In genomic region chr5:41414598-41414997, GRCh38 we compare ENCODE assay signal across 11 cellular contexts.
DNase-seq lines count a peak whose midpoint lies in the region; TF ChIP-seq lines count a peak whose summit lies in the region.
"Had no signal": no experiment of that assay in that cellular context is flagged by ENCODE, and none has a peak within 500 bp of the region (broad histone marks: within the 10 kb centered on the region; RNA-seq: fewer than 3 reads in every experiment).

No MANE protein-coding gene starts in this region.

- no peak overlapping the region for H3K4me2 ChIP-seq in mesendoderm (ENCODE audit: low read length)

- H2BK120ac ChIP-seq in mesendoderm (ENCODE audit: low read depth, low read length): no peak overlapping the region

- H3K4me1 ChIP-seq in mesendoderm (ENCODE audit: control insufficient read depth, low read depth, low read length): no peaks in the 10 kb centered on the region

- WGBS in mesendoderm (ENCODE audit: extremely low coverage, insufficient coverage, low lambda C conversion rate): no CpG with 5 or more reads among the region's 2 CpGs

- H2AK5ac ChIP-seq in mesendoderm (ENCODE audit: low read length): no peak overlapping the region

- H3K23ac ChIP-seq in mesendoderm (ENCODE audit: low read length): no peak overlapping the region

- TF ChIP-seq CTCF in Calu3 (IDR thresholded peaks at IDR 0.05; ENCODE audit: unreplicated experiment) (no peak), cardiac fibroblast (IDR thresholded peaks at IDR 0.05; ENCODE audit: low read depth, low read length) (no peak)

- no TSS peak for BruUV-seq in Calu3 (replicated peaks; lab: Mats Ljungman, UMichigan)

- H3K36me3 ChIP-seq in mesendoderm (ENCODE audit: control insufficient read depth, insufficient read depth, low read length): no peaks in the 10 kb centered on the region
- H3K36me3 ChIP-seq: esophagus muscularis mucosa had no signal

- no peaks in the 10 kb centered on the region for H3K27me3 Mint-ChIP-seq in Calu3 (ENCODE audit: unreplicated experiment)

- H3K36me3 Mint-ChIP-seq in Calu3 (ENCODE audit: insufficient read depth, unreplicated experiment): no peaks in the 10 kb centered on the region

- H3K27me3 ChIP-seq in mesendoderm (ENCODE audit: insufficient read depth, low read length, poor library complexity): no peaks in the 10 kb centered on the region
- H3K27me3 ChIP-seq: esophagus muscularis mucosa had no signal

- no peak overlapping the region for H4K8ac ChIP-seq in mesendoderm (ENCODE audit: low read depth, low read length)

- H3K4ac ChIP-seq in mesendoderm (ENCODE audit: low read depth, low read length): no peak overlapping the region

- peak; percentile 9 for DNase-seq in Calu3
- peak; percentile 86 for DNase-seq in HT1080 (ENCODE audit: low read depth)
- DNase-seq in cardiac fibroblast (ENCODE audit: low read depth in 2 of 2): peak; percentile 92 to 97
- DNase-seq in mesendoderm: peak; percentile 54
- DNase-seq in 8988T: no peak
- DNase-seq in activated T-cell treated with anti-CD3 and anti-CD28 coated beads, Interleukin-2, amount 50 U/mL, for 48 hours: no peak
- DNase-seq in retina: no peak
- no peak for DNase-seq in NCI-H345 treated with DMSO at 0.1 percent for 48 hours (lab: John Stamatoyannopoulos, UW; ENCODE audit: unreplicated experiment)
- DNase-seq: DND-41; stimulated activated naive CD4-positive, alpha-beta T cell treated with Interleukin-2 at 50 U/mL for 16 hours had no signal

- H3K9me3 Mint-ChIP-seq in Calu3 (ENCODE audit: low read depth, unreplicated experiment): no peaks in the 10 kb centered on the region

- H4K5ac ChIP-seq in mesendoderm (ENCODE audit: low read length): no peak overlapping the region

- H3K4me1 Mint-ChIP-seq in Calu3 (ENCODE audit: low read depth, unreplicated experiment): no peaks in the 10 kb centered on the region

- no peak overlapping the region for H3K9ac ChIP-seq in mesendoderm (ENCODE audit: low read length)

- no peak overlapping the region for H3K18ac ChIP-seq in mesendoderm (ENCODE audit: low read length)

- H3K79me1 ChIP-seq in mesendoderm (ENCODE audit: low read length): no peaks in the 10 kb centered on the region

- no peak overlapping the region for H3K4me3 Mint-ChIP-seq in Calu3 (ENCODE audit: low read depth, unreplicated experiment)

- H2BK15ac ChIP-seq in mesendoderm (replicated peaks; ENCODE audit: low read depth): no peak overlapping the region

- H2BK5ac ChIP-seq in mesendoderm (ENCODE audit: low read length): no peak overlapping the region

- no peak overlapping the region for H3K4me3 ChIP-seq in cardiac fibroblast (replicated peaks in 1 of 2; ENCODE audit: low read depth in 2 of 2, low read length in 2 of 2)
- H3K4me3 ChIP-seq in mesendoderm (ENCODE audit: low read length): no peak overlapping the region
- H3K4me3 ChIP-seq: esophagus muscularis mucosa had no signal

- H3K27ac Mint-ChIP-seq in Calu3 (ENCODE audit: unreplicated experiment): no peak overlapping the region

- no peak overlapping the region for H3K56ac ChIP-seq in mesendoderm (ENCODE audit: low read length)

- intact Hi-C loops in Calu3 (cut with micrococcal nuclease; ENCODE audit: unreplicated experiment): no loop called here

- CTCF ChIA-PET in Calu3 (lab: Charles Lee): no interaction called here

- no peak overlapping the region for H3K27ac ChIP-seq in mesendoderm (ENCODE audit: low read depth, low read length)
- H3K27ac ChIP-seq: esophagus muscularis mucosa had no signal

- H3K79me2 ChIP-seq in mesendoderm (ENCODE audit: control insufficient read depth, insufficient read depth, low read length): no peaks in the 10 kb centered on the region

Comparison
In these comparisons a context has a peak if more than half of its experiments do, and no peak if none do; other contexts are left out.
1. DNase-seq: peak in Calu3 (single experiment), HT1080 (single experiment), cardiac fibroblast (2 of 2) and mesendoderm (single experiment); none in 8988T (single experiment), activated T-cell treated with anti-CD3 and anti-CD28 coated beads, Interleukin-2, amount 50 U/mL, for 48 hours (0 of 2), retina (single experiment) and NCI-H345 treated with DMSO at 0.1 percent for 48 hours (single experiment).